In genomic region chr2:42685303-42685702, GRCh38 we compare ENCODE assay signal across 8 cellular contexts.
"Had no signal": no experiment of that assay in that cellular context is flagged by ENCODE, and none has a peak within 500 bp of the region (broad histone marks: within the 10 kb centered on the region; RNA-seq: fewer than 3 reads in every experiment).

No MANE protein-coding gene starts in this region.

- H3K27ac Mint-ChIP-seq: GM23338, HFFc6 had no signal

- ATAC-seq: GM23338, HCT116, K562 had no signal

- H3K9me3 ChIP-seq: HAP-1 had no signal

- H3K4me3 ChIP-seq: GM23338, HAP-1, K562 had no signal

- H2AFZ ChIP-seq: GM23338 had no signal

- H3K4me2 ChIP-seq: GM23338 had no signal

- H3K9me3 Mint-ChIP-seq: GM23338, HFFc6 had no signal

- H3K4me1 ChIP-seq: HAP-1 had no signal

- H3K4me3 Mint-ChIP-seq: GM23338, HFFc6 had no signal

- H3K27ac ChIP-seq: HL-60 had no signal

- FAIRE-seq: K562 had no signal

- DNase-seq: H7, HFFc6, KG1 had no signal
